In the genomic region with DNA sequence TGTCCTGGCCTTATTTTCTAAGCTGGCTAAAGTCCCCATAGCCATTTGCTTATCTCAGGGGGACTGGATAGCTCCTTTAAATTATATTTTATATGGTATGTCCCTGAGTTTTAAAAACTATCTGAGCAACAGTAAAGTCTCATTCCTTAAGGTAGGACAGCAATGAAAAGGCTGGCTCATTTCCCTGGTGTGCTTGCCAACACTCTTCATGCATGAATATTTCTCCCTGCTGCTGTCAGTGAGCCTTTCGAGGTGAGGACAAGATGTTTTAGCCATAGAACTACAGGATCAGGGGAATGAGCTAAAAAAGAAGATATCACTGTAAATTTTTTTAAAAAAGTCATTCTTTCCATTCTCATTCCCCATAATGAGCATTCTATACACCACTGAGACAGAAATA, we compare ENCODE assay signal across 19 cellular contexts.
"Had no signal": no experiment of that assay in that cellular context is flagged by ENCODE, and none has a peak within 500 bp of the region (broad histone marks: within the 10 kb centered on the region; RNA-seq: fewer than 3 reads in every experiment).

No MANE protein-coding gene starts in this region.

- H3K27ac ChIP-seq: coronary artery, hepatocyte, left ventricle myocardium inferior, tibial nerve had no signal

- H3K9me3 ChIP-seq: left ventricle myocardium inferior, tibial nerve had no signal

- H2AFZ ChIP-seq: hepatocyte had no signal

- H3K4me1 ChIP-seq: left ventricle myocardium inferior had no signal

- H3K79me2 ChIP-seq: hepatocyte had no signal

- H3K4me3 ChIP-seq: coronary artery, hepatocyte, left ventricle myocardium inferior, tibial nerve had no signal

- H3K36me3 ChIP-seq: left ventricle myocardium inferior, tibial nerve had no signal

- DNase-seq: activated CD4-positive, alpha-beta T cell treated with anti-CD3 and anti-CD28 coated beads, Interleukin-2, amount 10 ng/mL, durations not matched to agents 24 days and 14 days; activated CD4-positive, CD25-positive, alpha-beta regulatory T cell; activated naive CD8-positive, alpha-beta T cell treated with anti-CD3 and anti-CD28 coated beads for 36 hours; aorta; caudate nucleus; kidney; left ventricle myocardium inferior; mesenchymal stem cell; natural killer cell; nucleus accumbens; small intestine; stimulated activated CD4-positive, alpha-beta T cell treated with anti-CD3 and anti-CD28 coated beads, Interleukin-4, amount 100 ng/mL, for 24 hours; stimulated activated naive CD4-positive, alpha-beta T cell; T-helper 17 cell had no signal

- H3K27me3 ChIP-seq: hepatocyte, tibial nerve had no signal

- H3K4me2 ChIP-seq: hepatocyte had no signal

- ATAC-seq: esophagus mucosa, natural killer cell, right cardiac atrium, T-helper 17 cell had no signal
